9 cellular contexts compared by ENCODE assay signal in the genomic region with DNA sequence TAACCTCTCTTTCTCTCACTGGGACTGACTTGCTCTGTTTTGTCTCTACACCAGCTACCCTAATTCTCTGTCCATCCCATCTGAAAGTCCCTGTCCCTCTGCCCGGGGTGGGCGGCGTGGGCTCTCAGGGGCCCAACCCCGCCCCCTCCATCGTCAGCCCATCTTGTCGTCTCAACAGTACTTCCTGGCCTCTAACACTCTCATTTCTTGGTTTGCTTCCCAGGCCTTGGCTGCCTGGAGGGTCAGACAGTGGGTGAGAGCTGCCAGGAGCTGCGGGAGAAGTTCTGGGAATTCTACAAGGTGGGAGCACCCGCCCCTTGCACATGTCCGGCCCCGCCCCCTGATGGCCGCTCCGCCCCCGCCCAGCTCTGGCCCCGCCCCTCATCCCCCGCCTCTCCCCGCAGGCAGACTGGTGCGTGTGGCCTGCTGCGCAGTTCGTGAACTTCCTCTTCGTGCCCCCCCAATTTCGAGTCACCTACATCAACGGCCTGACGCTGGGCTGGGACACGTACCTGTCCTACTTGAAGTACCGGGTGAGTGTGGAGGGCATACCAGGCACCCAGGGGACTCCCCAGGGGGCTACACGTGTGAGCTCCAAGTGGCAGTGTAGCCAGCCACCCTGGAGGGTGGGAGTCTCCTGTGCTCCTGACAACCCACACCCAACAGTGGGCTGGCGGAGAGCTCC. TPM values are rescaled to one million over a fixed set of nuclear protein-coding genes. Genes with fewer than 3 reads are reported as not detected.
DNase-seq lines count a peak whose midpoint lies in the region; TF ChIP-seq lines count a peak whose summit lies in the region.
"Had no signal": no experiment of that assay in that cellular context is flagged by ENCODE, and none has a peak within 500 bp of the region (broad histone marks: within the 10 kb centered on the region; RNA-seq: fewer than 3 reads in every experiment).

No MANE protein-coding gene starts in this region.

- H3K4me1 Mint-ChIP-seq in T-helper 2 cell treated with Interferon-gamma antibody and Interleukin-4, amounts not matched to agents 5 μg/mL and 100 μg/mL, for 36 hours (ENCODE audit: low read depth) = peaks cover 16% of the 10 kb centered on the region
- peaks cover 10% of the 10 kb centered on the region for H3K4me1 Mint-ChIP-seq in endodermal cell
- peaks cover 8% of the 10 kb centered on the region for H3K4me1 Mint-ChIP-seq in progenitor cell of endocrine pancreas (ENCODE audit: low read depth)

- H3K4me1 ChIP-seq in HAP-1 (peaks cover 12% of the 10 kb centered on the region), endodermal cell (ENCODE audit: control insufficient read depth, insufficient read depth, low read length) (no peaks in the 10 kb centered on the region)

- H3K4me3 ChIP-seq in HAP-1 (peak overlapping the region; percentile 94), endodermal cell (ENCODE audit: low read length) (peak overlapping the region; percentile 93)

- H3K36me3 ChIP-seq in HAP-1 (replicated peaks) (peaks cover 37% of the 10 kb centered on the region), endodermal cell (ENCODE audit: control insufficient read depth, insufficient read depth, low read length) (peaks cover 8% of the 10 kb centered on the region)

- peaks cover 5% of the 10 kb centered on the region for H3K36me3 Mint-ChIP-seq in T-helper 2 cell treated with Interferon-gamma antibody and Interleukin-4, amounts not matched to agents 5 μg/mL and 100 μg/mL, for 36 hours (ENCODE audit: low read depth)
- H3K36me3 Mint-ChIP-seq in endodermal cell (ENCODE audit: low read depth) (peaks cover 16% of the 10 kb centered on the region), progenitor cell of endocrine pancreas (ENCODE audit: insufficient read depth) (peaks cover 1% of the 10 kb centered on the region)

- DNase-seq in HAP-1 (ENCODE audit: low spot score in 2 of 2) (peak; percentile 42 to 78), endodermal cell (peak; percentile 90), progenitor cell of endocrine pancreas (ENCODE audit: low spot score, unreplicated experiment) (no peak), DMS114 treated with DMSO at 0.1 percent for 48 hours (lab: John Stamatoyannopoulos, UW; ENCODE audit: unreplicated experiment) (no peak), Kasumi-1 (lab: John Stamatoyannopoulos, UW) (no peak)
- DNase-seq in T-helper 2 cell treated with Interferon-gamma antibody and Interleukin-4, amounts not matched to agents 5 μg/mL and 100 μg/mL, for 36 hours (ENCODE audit: low spot score) = no peak
- no peak for DNase-seq in effector CD4-positive, alpha-beta T cell

- no peaks in the 10 kb centered on the region for H3K27me3 Mint-ChIP-seq in T-helper 2 cell treated with Interferon-gamma antibody and Interleukin-4, amounts not matched to agents 5 μg/mL and 100 μg/mL, for 36 hours (ENCODE audit: low read depth)
- H3K27me3 Mint-ChIP-seq in endodermal cell (ENCODE audit: insufficient read depth) = no peaks in the 10 kb centered on the region
- H3K27me3 Mint-ChIP-seq in progenitor cell of endocrine pancreas = no peaks in the 10 kb centered on the region

- H3K27me3 ChIP-seq in HAP-1 (ENCODE audit: low read depth) (no peaks in the 10 kb centered on the region), endodermal cell (ENCODE audit: control insufficient read depth, insufficient read depth, low read length, poor library complexity, severe bottlenecking) (no peaks in the 10 kb centered on the region)

- no peak overlapping the region for H3K27ac ChIP-seq in endodermal cell (ENCODE audit: low read depth, low read length)

- H3K27ac Mint-ChIP-seq in T-helper 2 cell treated with Interferon-gamma antibody and Interleukin-4, amounts not matched to agents 5 μg/mL and 100 μg/mL, for 36 hours = peak overlapping the region; percentile 79
- peak overlapping the region; percentile 30 for H3K27ac Mint-ChIP-seq in endodermal cell
- peak overlapping the region; percentile 29 for H3K27ac Mint-ChIP-seq in progenitor cell of endocrine pancreas

- in situ Hi-C loops in HAP-1 (cut with MboI; ENCODE audit: low sequenced_read_pairs) = no loop called here

- 60 to 85% methylated on average over 15 to 27 of the region's 27 CpGs for WGBS in endodermal cell (ENCODE audit: insufficient coverage in 1 of 2, insufficient read length in 1 of 2), 2 experiments

- no peak overlapping the region for H3K9ac ChIP-seq in endodermal cell (ENCODE audit: extremely low read depth, low read length, poor library complexity, severe bottlenecking)

- peak overlapping the region; percentile 83 for H3K4me3 Mint-ChIP-seq in T-helper 2 cell treated with Interferon-gamma antibody and Interleukin-4, amounts not matched to agents 5 μg/mL and 100 μg/mL, for 36 hours
- H3K4me3 Mint-ChIP-seq in endodermal cell (peak overlapping the region; percentile 82), progenitor cell of endocrine pancreas (ENCODE audit: low read depth) (peak overlapping the region; percentile 41)

- no peak for TF ChIP-seq CTCF in endodermal cell (conservative IDR thresholded peaks at IDR 0.05)
- TF ChIP-seq CTCF in progenitor cell of endocrine pancreas (IDR thresholded peaks at IDR 0.05; ENCODE audit: unreplicated experiment) = no peak

- H3K9me3 ChIP-seq in HAP-1 = no peaks in the 10 kb centered on the region
- no peaks in the 10 kb centered on the region for H3K9me3 ChIP-seq in endodermal cell (ENCODE audit: control insufficient read depth, low read length)

- H3K9me3 Mint-ChIP-seq in T-helper 2 cell treated with Interferon-gamma antibody and Interleukin-4, amounts not matched to agents 5 μg/mL and 100 μg/mL, for 36 hours = no peaks in the 10 kb centered on the region
- no peaks in the 10 kb centered on the region for H3K9me3 Mint-ChIP-seq in endodermal cell
- H3K9me3 Mint-ChIP-seq in progenitor cell of endocrine pancreas (ENCODE audit: low read depth) = no peaks in the 10 kb centered on the region

RNA-seq across cellular contexts. Expression of gene MPV17L2, which starts 1.7 kb away (rescaled TPM):
- 10 to 100 TPM; 20.9 to 21.8 TPM for total RNA-seq in endodermal cell
- polyA plus RNA-seq in endodermal cell (2013, experiment 1 of 2) = 21.9 TPM
- 18.8 TPM for polyA plus RNA-seq in endodermal cell (2013, experiment 2 of 2)
- 10.6 and 11.5 TPM in 2 replicates for total RNA-seq in progenitor cell of endocrine pancreas

RNA-seq across cellular contexts. Expression of gene RAB3A, which starts 9.1 kb away (rescaled TPM):
- total RNA-seq in endodermal cell (1 to 10 TPM; 3.6 to 3.9 TPM), progenitor cell of endocrine pancreas (3.3 and 5.1 TPM in 2 replicates)
- 13.9 TPM for polyA plus RNA-seq in endodermal cell (2013, experiment 1 of 2)
- polyA plus RNA-seq in endodermal cell (2013, experiment 2 of 2) = 13.6 TPM

RNA-seq across cellular contexts. Expression of gene IFI30, which starts 21.1 kb away (rescaled TPM):
- 10 to 100 TPM; 10.6 to 11.0 TPM for total RNA-seq in endodermal cell
- 6.8 TPM for polyA plus RNA-seq in endodermal cell (2013, experiment 1 of 2)
- 3.1 TPM for polyA plus RNA-seq in endodermal cell (2013, experiment 2 of 2)
- not detected in 2 replicates for total RNA-seq in progenitor cell of endocrine pancreas

RNA-seq across cellular contexts. Expression of gene PDE4C, which starts 31.5 kb away (rescaled TPM):
- total RNA-seq in endodermal cell (1 to 10 TPM; 1.1 to 2.4 TPM), progenitor cell of endocrine pancreas (0.53 and 1.6 TPM in 2 replicates)
- polyA plus RNA-seq in endodermal cell (2013, experiment 1 of 2) = 0.93 TPM
- 1.1 TPM for polyA plus RNA-seq in endodermal cell (2013, experiment 2 of 2)
- total RNA-seq: myocyte; T-helper 1 cell treated with Interleukin-12 subunit alpha and Interleukin-12 subunit beta and Interleukin-4 antibody, amounts not matched to agents 30 ng/mL and 1 ng/mL, for 36 hours had no signal

RNA-seq across cellular contexts. Expression of gene PIK3R2, which starts 41.7 kb away (rescaled TPM):
- total RNA-seq in endodermal cell (10 to 100 TPM; 52.9 to 58.8 TPM), progenitor cell of endocrine pancreas (58.9 and 61.2 TPM in 2 replicates)
- polyA plus RNA-seq in endodermal cell (2013, experiment 1 of 2) = 57.1 TPM
- polyA plus RNA-seq in endodermal cell (2013, experiment 2 of 2) = 50.7 TPM

Comparison
In these comparisons a context has a peak if more than half of its experiments do, and no peak if none do; other contexts are left out.
1. DNase-seq: peak in HAP-1 (2 of 2) and endodermal cell (single experiment); none in T-helper 2 cell treated with Interferon-gamma antibody and Interleukin-4, amounts not matched to agents 5 μg/mL and 100 μg/mL, for 36 hours (single experiment), progenitor cell of endocrine pancreas (single experiment), DMS114 treated with DMSO at 0.1 percent for 48 hours (single experiment), effector CD4-positive, alpha-beta T cell (single experiment) and Kasumi-1 (0 of 2).
2. H3K27ac Mint-ChIP-seq: peak in every context shown above with its lines; median percentile 79 in T-helper 2 cell treated with Interferon-gamma antibody and Interleukin-4, amounts not matched to agents 5 μg/mL and 100 μg/mL, for 36 hours; 30 in endodermal cell; 29 in progenitor cell of endocrine pancreas.
3. RNA of gene IFI30, which starts 21.1 kb away (total RNA-seq): 10.6 to 11.0 TPM in endodermal cell; not detected in progenitor cell of endocrine pancreas; every median in the first group is over 10 times any median in the second.
4. Peak in every context shown above with its lines, with median percentiles within 50 percentile points of each other: H3K4me3 Mint-ChIP-seq.